Comparison of ENCODE assay signal across 12 cellular contexts in genomic region chr10:78336402-78336791, GRCh38.
DNase-seq lines count a peak whose midpoint lies in the region; TF ChIP-seq lines count a peak whose summit lies in the region.
"Had no signal": no experiment of that assay in that cellular context is flagged by ENCODE, and none has a peak within 500 bp of the region (broad histone marks: within the 10 kb centered on the region; RNA-seq: fewer than 3 reads in every experiment).

No MANE protein-coding gene starts in this region.

- no peak overlapping the region for H3K4me3 ChIP-seq in AG04449 (ENCODE audit: low read depth, low read length)

- TF ChIP-seq CTCF in AG04449 (IDR thresholded peaks at IDR 0.05; ENCODE audit: insufficient read depth, low read length, missing control alignments) (no peak), neural crest cell (conservative IDR thresholded peaks at IDR 0.05) (no peak)

- CTCF ChIA-PET in AG04449 (lab: Yijun Ruan, JAX): interaction anchor here (1.1 kb wide), 1 partner anchor 249 kb away, joined by 3 read pairs; no protein-coding TSS in a partner anchor

- DNase-seq in AG04449 (ENCODE audit: low read depth, low spot score) (peak; percentile 75), LHCN-M2 (ENCODE audit: low read depth) (peak; percentile 95), epidermal melanocyte (ENCODE audit: insufficient read length, low spot score) (peak; percentile 43), neural crest cell (ENCODE audit: low read depth, low spot score) (no peak), GF-D8 (lab: John Stamatoyannopoulos, UW) (no peak), activated gamma-delta T cell treated with Interleukin-2 at 50 U/mL for 16 hours (no peak)
- no peak for DNase-seq in activated T-helper 1 cell treated with anti-CD3 and anti-CD28 coated beads, Interleukin-12 subunit alpha, Interleukin-12 subunit beta, Interleukin-2, Interleukin-4 antibody, amounts not matched to agents 30 ng/mL and 10 ng/mL and 1 ng/mL, durations not matched to agents 14 hours and 24 hours and 36 hours (ENCODE audit: low spot score)
- DNase-seq in activated CD4-positive, alpha-beta T cell treated with anti-CD3 and anti-CD28 coated beads, Interleukin-2, amount 50 U/mL, for 4 hours: no peak
- DNase-seq: activated CD4-positive, CD25-positive, alpha-beta regulatory T cell treated with anti-CD3 and anti-CD28 coated beads, Interleukin-2, amount 50 U/mL, for 72 hours; NCI-H187 treated with DMSO at 0.1 percent for 48 hours; RPMI8226 had no signal

- H3K4me1 Mint-ChIP-seq in neural crest cell: peaks cover 42% of the 10 kb centered on the region
- H3K4me1 Mint-ChIP-seq in activated T-helper 1 cell treated with anti-CD3 and anti-CD28 coated beads, Interleukin-12 subunit alpha, Interleukin-12 subunit beta, Interleukin-2, Interleukin-4 antibody, amounts not matched to agents 30 ng/mL and 10 ng/mL and 1 ng/mL, durations not matched to agents 14 hours and 24 hours and 36 hours (ENCODE audit: low read depth): no peaks in the 10 kb centered on the region
- H3K4me1 Mint-ChIP-seq: naive thymus-derived CD4-positive, alpha-beta T cell had no signal

- peak overlapping the region; percentile 81 for H3K27ac Mint-ChIP-seq in neural crest cell (ENCODE audit: unreplicated experiment)
- no peak overlapping the region for H3K27ac Mint-ChIP-seq in activated T-helper 1 cell treated with anti-CD3 and anti-CD28 coated beads, Interleukin-12 subunit alpha, Interleukin-12 subunit beta, Interleukin-2, Interleukin-4 antibody, amounts not matched to agents 30 ng/mL and 10 ng/mL and 1 ng/mL, durations not matched to agents 14 hours and 24 hours and 36 hours
- H3K27ac Mint-ChIP-seq: naive thymus-derived CD4-positive, alpha-beta T cell had no signal

- H3K36me3 Mint-ChIP-seq in neural crest cell (ENCODE audit: low read depth): peaks cover 4% of the 10 kb centered on the region
- no peaks in the 10 kb centered on the region for H3K36me3 Mint-ChIP-seq in activated T-helper 1 cell treated with anti-CD3 and anti-CD28 coated beads, Interleukin-12 subunit alpha, Interleukin-12 subunit beta, Interleukin-2, Interleukin-4 antibody, amounts not matched to agents 30 ng/mL and 10 ng/mL and 1 ng/mL, durations not matched to agents 14 hours and 24 hours and 36 hours (ENCODE audit: low read depth)
- H3K36me3 Mint-ChIP-seq: naive thymus-derived CD4-positive, alpha-beta T cell had no signal

- POLR2A ChIA-PET in AG04449 (lab: Yijun Ruan, JAX): interaction anchor here (0.6 to 1.0 kb wide), 2 partner anchors 205 to 730 kb away, joined by 3 read pairs; no protein-coding TSS in a partner anchor

- no peaks in the 10 kb centered on the region for H3K27me3 Mint-ChIP-seq in neural crest cell (ENCODE audit: low read depth)
- H3K27me3 Mint-ChIP-seq in activated T-helper 1 cell treated with anti-CD3 and anti-CD28 coated beads, Interleukin-12 subunit alpha, Interleukin-12 subunit beta, Interleukin-2, Interleukin-4 antibody, amounts not matched to agents 30 ng/mL and 10 ng/mL and 1 ng/mL, durations not matched to agents 14 hours and 24 hours and 36 hours (ENCODE audit: insufficient read depth): peaks cover under 1% of the 10 kb centered on the region

- no peak overlapping the region for H3K4me3 Mint-ChIP-seq in neural crest cell
- H3K4me3 Mint-ChIP-seq in activated T-helper 1 cell treated with anti-CD3 and anti-CD28 coated beads, Interleukin-12 subunit alpha, Interleukin-12 subunit beta, Interleukin-2, Interleukin-4 antibody, amounts not matched to agents 30 ng/mL and 10 ng/mL and 1 ng/mL, durations not matched to agents 14 hours and 24 hours and 36 hours: no peak overlapping the region
- H3K4me3 Mint-ChIP-seq: naive thymus-derived CD4-positive, alpha-beta T cell had no signal

- intact Hi-C loops in activated T-helper 1 cell treated with anti-CD3 and anti-CD28 coated beads, Interleukin-12 subunit alpha, Interleukin-12 subunit beta, Interleukin-2, Interleukin-4 antibody, amounts not matched to agents 30 ng/mL and 10 ng/mL and 1 ng/mL, durations not matched to agents 14 hours and 24 hours and 36 hours (cut with micrococcal nuclease): no loop called here

- peaks cover 4% of the 10 kb centered on the region for H3K9me3 Mint-ChIP-seq in neural crest cell
- H3K9me3 Mint-ChIP-seq in activated T-helper 1 cell treated with anti-CD3 and anti-CD28 coated beads, Interleukin-12 subunit alpha, Interleukin-12 subunit beta, Interleukin-2, Interleukin-4 antibody, amounts not matched to agents 30 ng/mL and 10 ng/mL and 1 ng/mL, durations not matched to agents 14 hours and 24 hours and 36 hours: no peaks in the 10 kb centered on the region

Comparison
In these comparisons a context has a peak if more than half of its experiments do, and no peak if none do; other contexts are left out.
1. DNase-seq: peak in AG04449 (single experiment), LHCN-M2 (single experiment) and epidermal melanocyte (single experiment); none in neural crest cell (single experiment), activated T-helper 1 cell treated with anti-CD3 and anti-CD28 coated beads, Interleukin-12 subunit alpha, Interleukin-12 subunit beta, Interleukin-2, Interleukin-4 antibody, amounts not matched to agents 30 ng/mL and 10 ng/mL and 1 ng/mL, durations not matched to agents 14 hours and 24 hours and 36 hours (single experiment), activated CD4-positive, alpha-beta T cell treated with anti-CD3 and anti-CD28 coated beads, Interleukin-2, amount 50 U/mL, for 4 hours (0 of 2), GF-D8 (single experiment) and activated gamma-delta T cell treated with Interleukin-2 at 50 U/mL for 16 hours (single experiment).